In the genomic region with DNA sequence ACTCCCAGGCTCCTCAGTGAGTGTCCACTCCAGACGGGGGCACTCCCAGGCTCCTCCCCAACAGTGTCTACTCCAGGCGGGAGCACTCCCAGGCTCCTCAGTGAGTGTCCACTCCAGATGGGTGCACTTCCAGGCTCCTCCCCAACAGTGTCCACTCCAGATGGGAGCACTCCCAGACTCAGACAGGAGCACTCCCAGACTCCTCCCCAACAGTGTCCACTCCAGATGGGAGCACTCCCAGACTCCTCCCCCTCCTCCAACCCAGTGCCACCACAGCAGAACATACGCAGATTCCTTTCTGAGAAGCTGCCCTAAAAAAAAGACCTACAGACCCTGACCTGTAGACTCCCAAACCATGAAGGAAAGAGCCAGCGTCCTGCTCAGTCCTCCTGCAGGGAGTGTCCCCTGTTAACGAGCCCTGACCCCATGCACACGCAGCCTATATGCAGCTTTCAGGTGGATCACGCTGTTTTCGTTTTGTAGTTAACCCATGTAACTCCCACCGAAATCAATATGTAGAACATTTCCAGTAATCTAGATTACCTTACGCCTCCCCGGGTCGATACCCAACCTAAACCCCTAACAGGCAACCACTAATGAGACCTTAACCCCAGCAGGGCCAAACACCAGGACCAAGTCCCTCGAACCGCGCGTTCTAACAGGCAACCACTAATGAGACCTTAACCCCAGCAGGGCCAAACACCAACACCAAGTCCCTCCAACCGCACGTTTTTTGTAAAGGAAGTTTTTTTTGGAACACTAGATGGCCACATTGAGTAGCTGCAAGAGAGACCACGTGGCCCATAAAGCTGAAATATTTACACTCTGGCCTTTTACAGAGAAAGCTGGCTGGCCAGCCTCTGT, we compare ENCODE assay signal across 8 cellular contexts. TPM values are rescaled to one million over a fixed set of nuclear protein-coding genes. Genes with fewer than 3 reads are reported as not detected.
DNase-seq lines count a peak whose midpoint lies in the region; ATAC-seq and TF ChIP-seq lines count a peak whose summit lies in the region.

No MANE protein-coding gene starts in this region.

- no peak for TF ChIP-seq POLR2A in NB4 (IDR thresholded peaks at IDR 0.05; ENCODE audit: extremely low read depth, insufficient read length)

- H3K4me1 ChIP-seq in SK-N-SH (ENCODE audit: control insufficient read depth in 1 of 2, insufficient read depth in 2 of 2, low read depth in 1 of 2, low read length in 1 of 2), result peaks cover 0 to 7% of the 10 kb centered on the region in 2 experiments; a peak in 1 of 4 replicates

- H3K4me3 Mint-ChIP-seq in memory B cell, result peak overlapping the region; percentile 58

- no peaks in the 10 kb centered on the region for H3K9me3 ChIP-seq in SK-N-SH

- no peaks in the 10 kb centered on the region for H4K20me1 ChIP-seq in SK-N-SH (ENCODE audit: insufficient read depth)

- H2AFZ ChIP-seq in SK-N-SH (ENCODE audit: low read depth), result peak overlapping the region; percentile 94

- CTCF ChIA-PET in SK-N-SH (lab: Yijun Ruan, JAX), result interaction anchor here (0.5 to 2.3 kb wide), 16 partner anchors 11 to 1046 kb away, joined by 3 to 13 read pairs (median 4); a partner anchor contains a TSS

- H3K4me3 ChIP-seq in NB4 (ENCODE audit: low read depth, low read length) (no peak overlapping the region), SK-N-SH (ENCODE audit: low read depth in 2 of 2, low read length in 1 of 2) (no peak overlapping the region), dorsolateral prefrontal cortex (no peak overlapping the region)

- H3K27me3 ChIP-seq in SK-N-SH (ENCODE audit: insufficient read depth) (no peaks in the 10 kb centered on the region), dorsolateral prefrontal cortex (no peaks in the 10 kb centered on the region)

- POLR2A ChIA-PET in SK-N-SH (lab: Yijun Ruan, JAX), result interaction anchor here (0.6 kb wide), 1 partner anchor 16 kb away, joined by 3 read pairs; a partner anchor contains a TSS

- no peak for TF ChIP-seq EP300 in SK-N-SH (IDR thresholded peaks at IDR 0.05; ENCODE audit: borderline replicate concordance in 1 of 2, low read depth in 1 of 2, low read length in 1 of 2)

- H3K79me2 ChIP-seq in SK-N-SH (ENCODE audit: insufficient read depth), result no peaks in the 10 kb centered on the region

- H3K27me3 Mint-ChIP-seq in memory B cell, result no peaks in the 10 kb centered on the region

- H3K9me2 ChIP-seq in SK-N-SH, result no peaks in the 10 kb centered on the region

- H3K27ac ChIP-seq in SK-N-SH (ENCODE audit: low read depth in 2 of 2, low read length in 1 of 2), result no peak overlapping the region
- no peak overlapping the region for H3K27ac ChIP-seq in dorsolateral prefrontal cortex

- peak; percentile 77 for ATAC-seq in memory B cell (ENCODE audit: low read depth)
- ATAC-seq in GM18511 (IDR thresholded peaks at IDR 0.05; ENCODE audit: unreplicated experiment), result no peak

- peak overlapping the region; percentile 18 for H3K27ac Mint-ChIP-seq in memory B cell

- no peaks in the 10 kb centered on the region for H3K36me3 ChIP-seq in SK-N-SH (replicated peaks in 1 of 2; ENCODE audit: control insufficient read depth in 1 of 2, insufficient read depth in 2 of 2, low read length in 1 of 2)

- H3F3A ChIP-seq in SK-N-SH (replicated peaks; ENCODE audit: insufficient read depth), result no peaks in the 10 kb centered on the region

- TF ChIP-seq RAD21 in SK-N-SH (IDR thresholded peaks at IDR 0.05; ENCODE audit: low read length), result peak; percentile 60

- WGBS in SK-N-SH (ENCODE audit: low lambda C conversion rate), result 51% methylated on average over 19 of the region's 19 CpGs

- H3K36me3 Mint-ChIP-seq in memory B cell, result no peaks in the 10 kb centered on the region

- DNase-seq in stimulated activated CD4-positive, alpha-beta T cell treated with anti-CD3 and anti-CD28 coated beads, Interleukin-1b, Interleukin-23, amount 100 ng/mL, for 48 hours, result peak; percentile 14
- DNase-seq in stimulated activated CD4-positive, alpha-beta T cell treated with anti-CD3 and anti-CD28 coated beads, Interleukin-2, amount 100 ng/mL, for 48 hours, result no peak
- DNase-seq in NB4 (ENCODE audit: low read depth), result peak; percentile 87
- peak; percentile 75 for DNase-seq in SK-N-SH
- peak in 1 of 10 donors; percentile 28 for DNase-seq in dorsolateral prefrontal cortex
- DNase-seq in memory B cell (ENCODE audit: low spot score in 2 of 2), result no peak
- DNase-seq in globus pallidus (ENCODE audit: low spot score), result no peak

- intact Hi-C loops in dorsolateral prefrontal cortex (cut with DNase I), result no loop called here

- peaks cover 11% of the 10 kb centered on the region for H3K4me1 Mint-ChIP-seq in memory B cell

- H3K4me2 ChIP-seq in SK-N-SH, result peak overlapping the region; percentile 0; the same call in 1 of the 2 replicates

- no peak overlapping the region for H3K9ac ChIP-seq in SK-N-SH

- TF ChIP-seq CTCF in NB4 (IDR thresholded peaks at IDR 0.05; ENCODE audit: low read depth, low read length) (peak; percentile 68), SK-N-SH (IDR thresholded peaks at IDR 0.05) (peak; percentile 69), dorsolateral prefrontal cortex (IDR thresholded peaks at IDR 0.05 in 54 of 56, conservative IDR thresholded peaks at IDR 0.05 in 2 of 56; ENCODE audit: low read depth in 1 of 56, partially characterized antibody in 56 of 56) (peak; percentile 27 to 75 (median 62))

- H3K9me3 Mint-ChIP-seq in memory B cell, result peaks cover 5% of the 10 kb centered on the region

TF ChIP-seq in SK-N-SH, 30 proteins besides CTCF, POLR2A, EP300 and RAD21 (continues in another document):
- TF ChIP-seq MEF2A (IDR thresholded peaks at IDR 0.05; ENCODE audit: borderline replicate concordance, low read depth) (no peak), FOSL2 (IDR thresholded peaks at IDR 0.05; ENCODE audit: borderline replicate concordance, low read depth) (no peak), SMC3 (IDR thresholded peaks at IDR 0.05; ENCODE audit: low read depth, low read length) (peak; percentile 19; the same call in 1 of the 2 replicates), FOXM1 (IDR thresholded peaks at IDR 0.05; ENCODE audit: low read depth) (no peak), MXI1 (IDR thresholded peaks at IDR 0.05; ENCODE audit: low read depth, low read length) (peak; percentile 97), TAF1 (IDR thresholded peaks at IDR 0.05; ENCODE audit: borderline replicate concordance, low read depth, low read length) (no peak), NRF1 (IDR thresholded peaks at IDR 0.05; ENCODE audit: low read depth, low read length) (no peak), TEAD4 (IDR thresholded peaks at IDR 0.05; ENCODE audit: borderline replicate concordance, insufficient read depth) (no peak), FOXJ3 (CRISPR knock-in tag; IDR thresholded peaks at IDR 0.05) (no peak), CHD2 (IDR thresholded peaks at IDR 0.05; ENCODE audit: low read length, partially characterized antibody) (no peak), GABPA (IDR thresholded peaks at IDR 0.05; ENCODE audit: low read depth) (no peak), SIN3A (IDR thresholded peaks at IDR 0.05; ENCODE audit: borderline replicate concordance, low read depth, low read length) (peak; percentile 32; the same call in 1 of the 2 replicates)
- TF ChIP-seq, protein P1, sequence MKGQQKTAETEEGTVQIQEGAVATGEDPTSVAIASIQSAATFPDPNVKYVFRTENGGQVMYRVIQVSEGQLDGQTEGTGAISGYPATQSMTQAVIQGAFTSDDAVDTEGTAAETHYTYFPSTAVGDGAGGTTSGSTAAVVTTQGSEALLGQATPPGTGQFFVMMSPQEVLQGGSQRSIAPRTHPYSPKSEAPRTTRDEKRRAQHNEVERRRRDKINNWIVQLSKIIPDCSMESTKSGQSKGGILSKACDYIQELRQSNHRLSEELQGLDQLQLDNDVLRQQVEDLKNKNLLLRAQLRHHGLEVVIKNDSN (IDR thresholded peaks at IDR 0.05; ENCODE audit: borderline replicate concordance, low read depth), result peak; percentile 90
- TF ChIP-seq, protein P2, sequence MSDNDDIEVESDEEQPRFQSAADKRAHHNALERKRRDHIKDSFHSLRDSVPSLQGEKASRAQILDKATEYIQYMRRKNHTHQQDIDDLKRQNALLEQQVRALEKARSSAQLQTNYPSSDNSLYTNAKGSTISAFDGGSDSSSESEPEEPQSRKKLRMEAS (IDR thresholded peaks at IDR 0.05; ENCODE audit: low read depth), result peak; percentile 94
- TF ChIP-seq, protein P3, sequence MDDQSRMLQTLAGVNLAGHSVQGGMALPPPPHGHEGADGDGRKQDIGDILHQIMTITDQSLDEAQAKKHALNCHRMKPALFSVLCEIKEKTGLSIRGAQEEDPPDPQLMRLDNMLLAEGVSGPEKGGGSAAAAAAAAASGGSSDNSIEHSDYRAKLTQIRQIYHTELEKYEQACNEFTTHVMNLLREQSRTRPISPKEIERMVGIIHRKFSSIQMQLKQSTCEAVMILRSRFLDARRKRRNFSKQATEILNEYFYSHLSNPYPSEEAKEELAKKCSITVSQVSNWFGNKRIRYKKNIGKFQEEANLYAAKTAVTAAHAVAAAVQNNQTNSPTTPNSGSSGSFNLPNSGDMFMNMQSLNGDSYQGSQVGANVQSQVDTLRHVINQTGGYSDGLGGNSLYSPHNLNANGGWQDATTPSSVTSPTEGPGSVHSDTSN (IDR thresholded peaks at IDR 0.05), result no peak

RNA-seq across cellular contexts. Expression of a gene that starts 15.7 kb away (rescaled TPM):
- 0.88 and 0.99 TPM in 2 replicates for polyA plus RNA-seq in SK-N-SH (2012; rRNA removed)
- 0.24 and 0.35 TPM in 2 replicates for polyA plus RNA-seq in SK-N-SH (2012; cell fraction: cytosol; rRNA removed)
- polyA plus RNA-seq in SK-N-SH (2012; cell fraction: nucleus; rRNA removed), result 10.1 and 11.1 TPM in 2 replicates
- total RNA-seq in dorsolateral prefrontal cortex, result 10 to 100 TPM; 13.3 to 53.7 (median 30.5) TPM

RNA-seq across cellular contexts. Expression of a gene that starts 17.2 kb away (rescaled TPM):
- polyA plus RNA-seq in SK-N-SH (2012; rRNA removed), result 39.4 and 58.9 TPM in 2 replicates
- 32.3 and 39.9 TPM in 2 replicates for polyA plus RNA-seq in SK-N-SH (2012; cell fraction: cytosol; rRNA removed)
- 29.5 and 53.2 TPM in 2 replicates for polyA plus RNA-seq in SK-N-SH (2012; cell fraction: nucleus; rRNA removed)
- 100 to 1,000 TPM in 88 of 120 experiments, 10 to 100 TPM in 32; 66.9 to 190 (median 109) TPM for total RNA-seq in dorsolateral prefrontal cortex

RNA-seq across cellular contexts. Expression of a gene that starts 44.2 kb away (rescaled TPM):
- polyA plus RNA-seq in SK-N-SH (2012; rRNA removed), result 59.9 and 84.3 TPM in 2 replicates
- polyA plus RNA-seq in SK-N-SH (2012; cell fraction: cytosol; rRNA removed), result 19.4 and 28.3 TPM in 2 replicates
- polyA plus RNA-seq in SK-N-SH (2012; cell fraction: nucleus; rRNA removed), result 390 and 417 TPM in 2 replicates
- 10 to 100 TPM; 29.0 to 72.8 (median 45.7) TPM for total RNA-seq in dorsolateral prefrontal cortex

RNA-seq across cellular contexts. Expression of a gene that starts 55.8 kb away (rescaled TPM):
- polyA plus RNA-seq in SK-N-SH (2012; rRNA removed), result 39.3 and 43.1 TPM in 2 replicates
- polyA plus RNA-seq in SK-N-SH (2012; cell fraction: cytosol; rRNA removed), result 26.8 and 33.2 TPM in 2 replicates
- 68.6 and 77.5 TPM in 2 replicates for polyA plus RNA-seq in SK-N-SH (2012; cell fraction: nucleus; rRNA removed)
- 10 to 100 TPM; 13.5 to 30.5 (median 23.8) TPM for total RNA-seq in dorsolateral prefrontal cortex

Comparison
In these comparisons a context has a peak if more than half of its experiments do, and no peak if none do; other contexts are left out.
1. DNase-seq: peak in stimulated activated CD4-positive, alpha-beta T cell treated with anti-CD3 and anti-CD28 coated beads, Interleukin-1b, Interleukin-23, amount 100 ng/mL, for 48 hours (single experiment), NB4 (single experiment) and SK-N-SH (single experiment); none in stimulated activated CD4-positive, alpha-beta T cell treated with anti-CD3 and anti-CD28 coated beads, Interleukin-2, amount 100 ng/mL, for 48 hours (0 of 2), memory B cell (0 of 2) and globus pallidus (single experiment).
2. Peak in every context shown above with its lines, with median percentiles within 50 percentile points of each other: CTCF ChIP-seq.